Comparison of ENCODE assay signal across 32 cellular contexts in genomic region chr4:183008492-183008891, GRCh38.
"Had no signal": no experiment of that assay in that cellular context is flagged by ENCODE, and none has a peak within 500 bp of the region (broad histone marks: within the 10 kb centered on the region; RNA-seq: fewer than 3 reads in every experiment).

No MANE protein-coding gene starts in this region.

- H3K4me2 ChIP-seq: smooth muscle cell had no signal

- H3K9me3 Mint-ChIP-seq: activated CD4-positive, alpha-beta T cell treated with anti-CD3 and anti-CD28 coated beads, Interleukin-2, amount 10 ng/mL, durations not matched to agents 24 days and 14 days; activated naive CD4-positive, alpha-beta T cell treated with anti-CD3 and anti-CD28 coated beads, Interleukin-2, amount 50 U/mL, for 24 hours; activated T-helper 2 cell treated with anti-CD3 and anti-CD28 coated beads, Interferon-gamma antibody, Interleukin-2, Interleukin-4, amounts not matched to agents 10 μg/mL and 5 μg/mL and 100 μg/mL, durations not matched to agents 14 hours and 24 hours and 36 hours had no signal

- H3K4me3 Mint-ChIP-seq: activated CD4-positive, alpha-beta memory T cell treated with anti-CD3 and anti-CD28 coated beads for 36 hours; activated CD4-positive, alpha-beta T cell treated with anti-CD3 and anti-CD28 coated beads, Interleukin-2, amount 10 ng/mL, durations not matched to agents 24 days and 14 days; activated naive CD4-positive, alpha-beta T cell treated with anti-CD3 and anti-CD28 coated beads, Interleukin-2, amount 50 U/mL, for 24 hours; activated naive CD8-positive, alpha-beta T cell treated with anti-CD3 and anti-CD28 coated beads, Interleukin-2, amount 50 U/mL, for 24 hours; activated T-cell treated with anti-CD3 and anti-CD28 coated beads, Interleukin-2, amount 50 U/mL, for 24 hours; natural killer cell; stimulated activated memory B cell treated with anti-CD40 and anti-IgM and Interleukin-4, amounts not matched to agents 10 μg/mL and 1 μg/mL and 100 μg/mL, for 72 hours; stimulated activated naive CD8-positive, alpha-beta T cell treated with anti-CD3 and anti-CD28 coated beads, Interleukin-15, amount 100 ng/mL, for 72 hours; T-helper 2 cell treated with Interferon-gamma antibody and Interleukin-4, amounts not matched to agents 5 μg/mL and 100 μg/mL, for 36 hours had no signal

- H3K27me3 ChIP-seq: neutrophil, upper lobe of left lung had no signal

- DNase-seq: activated CD4-positive, alpha-beta memory T cell treated with anti-CD3 and anti-CD28 coated beads for 36 hours; activated CD4-positive, alpha-beta T cell treated with anti-CD3 and anti-CD28 coated beads, Interleukin-2, amount 10 ng/mL, durations not matched to agents 24 days and 14 days; activated CD4-positive, CD25-positive, alpha-beta regulatory T cell treated with anti-CD3 and anti-CD28 coated beads, Interleukin-2, amount 50 U/mL, for 72 hours; activated CD8-positive, alpha-beta memory T cell treated with anti-CD3 and anti-CD28 coated beads, Interleukin-2, amount 50 U/mL, for 4 hours; activated naive CD8-positive, alpha-beta T cell treated with anti-CD3 and anti-CD28 coated beads, Interleukin-2, amount 50 U/mL, for 24 hours; activated T-cell treated with anti-CD3 and anti-CD28 coated beads, Interleukin-2, amount 50 U/mL, for 24 hours; amygdala; caudate nucleus; cortex of kidney; foreskin fibroblast; head of caudate nucleus; hypothalamus; islet precursor cell; left cardiac atrium; mesenchymal stem cell; natural killer cell; stimulated activated CD4-positive, alpha-beta T cell treated with anti-CD3 and anti-CD28 coated beads, Interleukin-1b, Interleukin-23, amount 100 ng/mL, for 48 hours; stimulated activated CD4-positive, alpha-beta T cell treated with anti-CD3 and anti-CD28 coated beads, Interleukin-4, amount 100 ng/mL, for 4 hours; stimulated activated CD8-positive, alpha-beta memory T cell treated with anti-CD3 and anti-CD28 coated beads, Interleukin-4, amount 100 ng/mL, for 48 hours; stimulated activated naive CD8-positive, alpha-beta T cell treated with anti-CD3 and anti-CD28 coated beads, Interleukin-15, amount 100 ng/mL, for 72 hours; substantia nigra; T-helper 1 cell; upper lobe of left lung had no signal

- H3K27ac Mint-ChIP-seq: activated CD4-positive, alpha-beta memory T cell treated with anti-CD3 and anti-CD28 coated beads for 36 hours; activated CD4-positive, alpha-beta T cell treated with anti-CD3 and anti-CD28 coated beads, Interleukin-2, amount 10 ng/mL, durations not matched to agents 24 days and 14 days; activated naive CD4-positive, alpha-beta T cell treated with anti-CD3 and anti-CD28 coated beads, Interleukin-2, amount 50 U/mL, for 24 hours; activated naive CD8-positive, alpha-beta T cell treated with anti-CD3 and anti-CD28 coated beads, Interleukin-2, amount 50 U/mL, for 24 hours; activated T-cell treated with anti-CD3 and anti-CD28 coated beads, Interleukin-2, amount 50 U/mL, for 24 hours; activated T-helper 2 cell treated with anti-CD3 and anti-CD28 coated beads, Interferon-gamma antibody, Interleukin-2, Interleukin-4, amounts not matched to agents 10 μg/mL and 5 μg/mL and 100 μg/mL, durations not matched to agents 14 hours and 24 hours and 36 hours; natural killer cell; stimulated activated memory B cell treated with anti-CD40 and anti-IgM and Interleukin-4, amounts not matched to agents 10 μg/mL and 1 μg/mL and 100 μg/mL, for 72 hours; stimulated activated naive CD8-positive, alpha-beta T cell treated with anti-CD3 and anti-CD28 coated beads, Interleukin-15, amount 100 ng/mL, for 72 hours; T-helper 2 cell treated with Interferon-gamma antibody and Interleukin-4, amounts not matched to agents 5 μg/mL and 100 μg/mL, for 36 hours had no signal

- H3K4me1 Mint-ChIP-seq: activated CD4-positive, alpha-beta T cell treated with anti-CD3 and anti-CD28 coated beads, Interleukin-2, amount 10 ng/mL, durations not matched to agents 24 days and 14 days; activated naive CD4-positive, alpha-beta T cell treated with anti-CD3 and anti-CD28 coated beads, Interleukin-2, amount 50 U/mL, for 24 hours; activated naive CD8-positive, alpha-beta T cell treated with anti-CD3 and anti-CD28 coated beads, Interleukin-2, amount 50 U/mL, for 24 hours; natural killer cell; stimulated activated memory B cell treated with anti-CD40 and anti-IgM and Interleukin-4, amounts not matched to agents 10 μg/mL and 1 μg/mL and 100 μg/mL, for 72 hours; stimulated activated naive CD8-positive, alpha-beta T cell treated with anti-CD3 and anti-CD28 coated beads, Interleukin-15, amount 100 ng/mL, for 72 hours had no signal

- H3K36me3 ChIP-seq: neutrophil, prostate gland, upper lobe of left lung had no signal

- H3K27ac ChIP-seq: neutrophil, prostate gland, upper lobe of left lung, VCaP had no signal

- H3K9me3 ChIP-seq: neutrophil, prostate gland, upper lobe of left lung had no signal

- H3K36me3 Mint-ChIP-seq: activated CD4-positive, alpha-beta memory T cell treated with anti-CD3 and anti-CD28 coated beads for 36 hours; activated naive CD4-positive, alpha-beta T cell treated with anti-CD3 and anti-CD28 coated beads, Interleukin-2, amount 50 U/mL, for 24 hours; natural killer cell; stimulated activated memory B cell treated with anti-CD40 and anti-IgM and Interleukin-4, amounts not matched to agents 10 μg/mL and 1 μg/mL and 100 μg/mL, for 72 hours had no signal

- ATAC-seq: activated naive CD8-positive, alpha-beta T cell treated with anti-CD3 and anti-CD28 coated beads, Interleukin-2, amount 50 U/mL, for 24 hours; esophagus mucosa; left cardiac atrium; natural killer cell; stimulated activated memory B cell treated with anti-CD40 and anti-IgM and Interleukin-4, amounts not matched to agents 10 μg/mL and 1 μg/mL and 100 μg/mL, for 72 hours; stimulated activated naive CD8-positive, alpha-beta T cell treated with anti-CD3 and anti-CD28 coated beads, Interleukin-15, amount 100 ng/mL, for 72 hours had no signal

- H3K4me3 ChIP-seq: prostate gland, smooth muscle cell, upper lobe of left lung had no signal

- H3K4me1 ChIP-seq: prostate gland, upper lobe of left lung had no signal
